Comparison of ENCODE assay signal across 8 cellular contexts in the genomic region with DNA sequence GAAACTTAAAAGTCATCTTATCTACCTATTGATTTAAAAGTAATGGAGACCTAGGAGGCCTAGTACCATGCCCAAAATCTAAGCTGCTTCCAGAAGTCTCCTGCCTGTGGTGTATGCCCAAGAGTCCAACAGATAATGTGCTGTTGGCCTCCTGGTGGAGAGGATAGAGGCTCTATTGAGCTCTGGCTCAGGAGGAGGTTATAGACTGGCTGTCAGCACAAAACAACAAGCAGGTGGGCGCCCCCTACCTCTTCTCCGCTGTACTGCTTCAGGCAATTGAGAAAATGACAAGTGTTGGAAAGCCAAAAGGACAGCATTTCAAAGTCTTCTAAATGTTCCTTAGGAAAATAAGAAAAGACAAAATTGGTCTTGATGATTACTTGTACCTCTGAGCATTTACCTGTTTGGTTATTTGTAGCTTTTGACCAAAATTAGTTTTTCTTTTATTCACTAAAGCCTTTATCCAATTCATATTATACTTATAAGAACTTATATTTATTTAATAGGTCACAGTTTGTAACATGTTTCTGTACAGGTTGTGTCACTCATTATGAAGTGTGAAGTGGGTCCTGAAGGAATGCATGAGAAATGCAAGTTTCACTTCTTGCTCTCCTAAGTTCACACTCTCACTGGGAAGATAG. TPM values are rescaled to one million over a fixed set of nuclear protein-coding genes. Genes with fewer than 3 reads are reported as not detected.
DNase-seq lines count a peak whose midpoint lies in the region; ATAC-seq and TF ChIP-seq lines count a peak whose summit lies in the region.

No MANE protein-coding gene starts in this region.

- H3K36me3 ChIP-seq in PC-3 (ENCODE audit: low read depth, low read length) = peaks cover 50% of the 10 kb centered on the region
- H3K36me3 ChIP-seq in parathyroid adenoma (ENCODE audit: control insufficient read depth, insufficient read depth, low read length) = no peaks in the 10 kb centered on the region

- intact Hi-C loops in PC-3 (cut with micrococcal nuclease) = no loop called here

- H4K20me1 ChIP-seq in PC-3 (ENCODE audit: low read length) = no peaks in the 10 kb centered on the region

- H3K4me2 ChIP-seq in PC-3 (ENCODE audit: low read length) = no peak overlapping the region
- no peak overlapping the region for H3K4me2 ChIP-seq in parathyroid adenoma (ENCODE audit: low read length)

- no TSS peak for BruUV-seq in PC-3 (replicated peaks; lab: Mats Ljungman, UMichigan)

- H3K79me2 ChIP-seq in PC-3 (ENCODE audit: low read length) = no peaks in the 10 kb centered on the region
- no peaks in the 10 kb centered on the region for H3K79me2 ChIP-seq in parathyroid adenoma

- no peak overlapping the region for H2AFZ ChIP-seq in PC-3 (ENCODE audit: low read length)
- no peak overlapping the region for H2AFZ ChIP-seq in parathyroid adenoma

- DNase-seq in GM19238 (ENCODE audit: insufficient read length, low spot score) = peak; percentile 53
- peak; percentile 61 for DNase-seq in PC-3
- peak; percentile 76 for DNase-seq in activated T-cell treated with anti-CD3 and anti-CD28 coated beads, Interleukin-2, amount 50 U/mL, for 1 hour
- peak; percentile 71 for DNase-seq in fibroblast of peridontal ligament (ENCODE audit: extremely low read depth)
- DNase-seq in ureter (ENCODE audit: low spot score) = peak; percentile 51

- POLR2A ChIA-PET in PC-3 (lab: Charles Lee; ENCODE audit: unreplicated experiment) = no interaction called here

- no peak overlapping the region for H3K27ac ChIP-seq in C4-2B
- H3K27ac ChIP-seq in PC-3 (ENCODE audit: low read length) = no peak overlapping the region
- no peak overlapping the region for H3K27ac ChIP-seq in parathyroid adenoma

- ATAC-seq in HG03460 (IDR thresholded peaks at IDR 0.05; ENCODE audit: unreplicated experiment) (peak; percentile 88), PC-3 (peak; percentile 62)

- TF ChIP-seq CTCF in C4-2B (conservative IDR thresholded peaks at IDR 0.05) (peak; percentile 91), PC-3 (conservative IDR thresholded peaks at IDR 0.05; ENCODE audit: low read depth, low read length) (peak; percentile 84), parathyroid adenoma (IDR thresholded peaks at IDR 0.05) (peak; percentile 45)

- H3K4me1 ChIP-seq in PC-3 (ENCODE audit: insufficient read depth, low read length) (no peaks in the 10 kb centered on the region), parathyroid adenoma (no peaks in the 10 kb centered on the region)

- H3F3A ChIP-seq in PC-3 (ENCODE audit: low read length, unreplicated experiment) = no peaks in the 10 kb centered on the region

- H3K27me3 ChIP-seq in PC-3 (ENCODE audit: low read length) = no peaks in the 10 kb centered on the region
- no peaks in the 10 kb centered on the region for H3K27me3 ChIP-seq in parathyroid adenoma (ENCODE audit: control insufficient read depth, insufficient read depth, low read length)

- H3K4me3 ChIP-seq in PC-3 (ENCODE audit: low read length) (no peak overlapping the region), parathyroid adenoma (ENCODE audit: low read depth, low read length) (no peak overlapping the region)

- no peak overlapping the region for H3K9ac ChIP-seq in PC-3 (ENCODE audit: low read length)
- no peak overlapping the region for H3K9ac ChIP-seq in parathyroid adenoma

- H3K9me2 ChIP-seq in PC-3 (replicated peaks; ENCODE audit: low read length) = no peaks in the 10 kb centered on the region

- H3K9me3 ChIP-seq in PC-3 (ENCODE audit: low read length) = no peaks in the 10 kb centered on the region
- H3K9me3 ChIP-seq in parathyroid adenoma (ENCODE audit: control insufficient read depth, low read length) = no peaks in the 10 kb centered on the region

- CTCF ChIA-PET in PC-3 (lab: Charles Lee) = interaction anchor here (0.6 kb wide), 1 partner anchor 42 kb away, joined by 3 read pairs; no protein-coding TSS in a partner anchor

RNA-seq across cellular contexts. Expression of gene GNB5, which starts 17.2 kb away (rescaled TPM):
- 49.3 and 54.7 TPM in 2 replicates for total RNA-seq in PC-3 (2014; rRNA removed)
- 29.4 TPM for total RNA-seq in ureter
